In the genomic region with DNA sequence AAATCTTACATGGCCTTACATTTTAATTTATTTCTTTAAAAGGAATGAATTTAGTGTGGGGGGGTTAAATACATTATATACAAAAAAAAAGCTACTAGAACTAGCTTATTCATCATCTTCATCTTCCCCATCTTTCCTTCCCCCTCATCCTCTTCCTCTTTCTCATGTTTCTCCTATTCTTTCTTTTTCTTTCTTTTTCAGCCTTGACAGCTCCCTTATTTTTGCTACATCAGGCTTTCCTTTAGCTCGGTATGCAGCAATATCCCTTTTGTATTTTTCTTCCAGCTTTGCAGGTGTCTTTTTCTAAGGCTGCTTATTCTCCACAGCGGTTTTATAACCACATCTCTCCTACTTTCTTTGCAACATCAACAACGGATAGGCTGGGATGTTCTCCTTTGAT, we compare ENCODE assay signal across 32 cellular contexts. TPM values are rescaled to one million over a fixed set of nuclear protein-coding genes. Genes with fewer than 3 reads are reported as not detected.
"Had no signal": no experiment of that assay in that cellular context is flagged by ENCODE, and none has a peak within 500 bp of the region (broad histone marks: within the 10 kb centered on the region; RNA-seq: fewer than 3 reads in every experiment).

No MANE protein-coding gene starts in this region.

- H3K4me1 ChIP-seq: stomach, suprapubic skin, testis, thyroid gland, tibial artery, tibial nerve, transverse colon, upper lobe of left lung, upper lobe of right lung, uterus, vagina had no signal

- H3K9me3 ChIP-seq: suprapubic skin, testis, thoracic aorta, thyroid gland, tibial artery, tibial nerve, transverse colon, upper lobe of left lung, upper lobe of right lung, uterus, vagina had no signal

- H3K4me1 Mint-ChIP-seq: stimulated activated effector memory CD8-positive, alpha-beta T cell treated with anti-CD3 and anti-CD28 coated beads, Interleukin-12 subunit alpha, Interleukin-12 subunit beta, amount 100 ng/mL, for 72 hours; stimulated activated memory B cell treated with anti-CD40 and anti-IgM and Interleukin-4, amounts not matched to agents 10 μg/mL and 1 μg/mL and 100 μg/mL, for 72 hours; stimulated activated naive B cell treated with anti-CD40 and anti-IgM and Interleukin-4, amounts not matched to agents 10 μg/mL and 1 μg/mL and 100 μg/mL, for 72 hours had no signal

- H3K4me3 ChIP-seq: stomach, suprapubic skin, testis, thoracic aorta, thyroid gland, tibial artery, tibial nerve, transverse colon, upper lobe of left lung, upper lobe of right lung, uterus, vagina had no signal

- H3K27ac ChIP-seq: stomach, suprapubic skin, testis, thoracic aorta, thyroid gland, tibial artery, tibial nerve, transverse colon, upper lobe of left lung, upper lobe of right lung, uterus, vagina had no signal

- H3K27ac Mint-ChIP-seq: stimulated activated effector memory CD8-positive, alpha-beta T cell treated with anti-CD3 and anti-CD28 coated beads, Interleukin-12 subunit alpha, Interleukin-12 subunit beta, amount 100 ng/mL, for 72 hours; stimulated activated memory B cell treated with anti-CD40 and anti-IgM and Interleukin-4, amounts not matched to agents 10 μg/mL and 1 μg/mL and 100 μg/mL, for 72 hours; stimulated activated naive B cell treated with anti-CD40 and anti-IgM and Interleukin-4, amounts not matched to agents 10 μg/mL and 1 μg/mL and 100 μg/mL, for 72 hours; stimulated activated naive CD8-positive, alpha-beta T cell treated with anti-CD3 and anti-CD28 coated beads, Interleukin-15, amount 100 ng/mL, for 72 hours; stimulated activated naive CD8-positive, alpha-beta T cell treated with anti-CD3 and anti-CD28 coated beads, Interleukin-15, Interleukin-2, amounts not matched to agents 100 ng/mL and 50 ng/mL, for 24 hours; type B pancreatic cell had no signal

- ATAC-seq: stimulated activated effector memory CD8-positive, alpha-beta T cell treated with anti-CD3 and anti-CD28 coated beads, Interleukin-12 subunit alpha, Interleukin-12 subunit beta, amount 100 ng/mL, for 72 hours; stimulated activated memory B cell treated with anti-CD40 and anti-IgM and Interleukin-4, amounts not matched to agents 10 μg/mL and 1 μg/mL and 100 μg/mL, for 72 hours; stimulated activated naive B cell treated with anti-CD40 and anti-IgM and Interleukin-4, amounts not matched to agents 10 μg/mL and 1 μg/mL and 100 μg/mL, for 72 hours; stimulated activated naive CD8-positive, alpha-beta T cell treated with anti-CD3 and anti-CD28 coated beads, Interleukin-15, amount 100 ng/mL, for 72 hours; stimulated activated naive CD8-positive, alpha-beta T cell treated with anti-CD3 and anti-CD28 coated beads, Interleukin-15, Interleukin-2, amounts not matched to agents 100 U/mL and 50 U/mL, for 24 hours; upper lobe of right lung had no signal

- H3K4me3 Mint-ChIP-seq: stimulated activated effector memory CD8-positive, alpha-beta T cell treated with anti-CD3 and anti-CD28 coated beads, Interleukin-12 subunit alpha, Interleukin-12 subunit beta, amount 100 ng/mL, for 72 hours; stimulated activated memory B cell treated with anti-CD40 and anti-IgM and Interleukin-4, amounts not matched to agents 10 μg/mL and 1 μg/mL and 100 μg/mL, for 72 hours; stimulated activated naive B cell treated with anti-CD40 and anti-IgM and Interleukin-4, amounts not matched to agents 10 μg/mL and 1 μg/mL and 100 μg/mL, for 72 hours; stimulated activated naive CD8-positive, alpha-beta T cell treated with anti-CD3 and anti-CD28 coated beads, Interleukin-15, amount 100 ng/mL, for 72 hours; stimulated activated naive CD8-positive, alpha-beta T cell treated with anti-CD3 and anti-CD28 coated beads, Interleukin-15, Interleukin-2, amounts not matched to agents 100 ng/mL and 50 ng/mL, for 24 hours; type B pancreatic cell had no signal

- H3K27me3 Mint-ChIP-seq: type B pancreatic cell had no signal

- H3K9me3 Mint-ChIP-seq: stimulated activated effector memory CD8-positive, alpha-beta T cell treated with anti-CD3 and anti-CD28 coated beads, Interleukin-12 subunit alpha, Interleukin-12 subunit beta, amount 100 ng/mL, for 72 hours; stimulated activated memory B cell treated with anti-CD40 and anti-IgM and Interleukin-4, amounts not matched to agents 10 μg/mL and 1 μg/mL and 100 μg/mL, for 72 hours; stimulated activated naive CD8-positive, alpha-beta T cell treated with anti-CD3 and anti-CD28 coated beads, Interleukin-15, amount 100 ng/mL, for 72 hours; stimulated activated naive CD8-positive, alpha-beta T cell treated with anti-CD3 and anti-CD28 coated beads, Interleukin-15, Interleukin-2, amounts not matched to agents 100 ng/mL and 50 ng/mL, for 24 hours; type B pancreatic cell had no signal

- FAIRE-seq: urothelium cell line had no signal

- H3K27me3 ChIP-seq: stomach, suprapubic skin, testis, thyroid gland, tibial artery, tibial nerve, transverse colon, upper lobe of left lung, upper lobe of right lung, uterus, vagina had no signal

- H3K36me3 Mint-ChIP-seq: stimulated activated effector memory CD8-positive, alpha-beta T cell treated with anti-CD3 and anti-CD28 coated beads, Interleukin-12 subunit alpha, Interleukin-12 subunit beta, amount 100 ng/mL, for 72 hours; stimulated activated memory B cell treated with anti-CD40 and anti-IgM and Interleukin-4, amounts not matched to agents 10 μg/mL and 1 μg/mL and 100 μg/mL, for 72 hours; stimulated activated naive B cell treated with anti-CD40 and anti-IgM and Interleukin-4, amounts not matched to agents 10 μg/mL and 1 μg/mL and 100 μg/mL, for 72 hours; type B pancreatic cell had no signal

- DNase-seq: stimulated activated CD4-positive, alpha-beta T cell treated with anti-CD3 and anti-CD28 coated beads, Interleukin-2, amount 100 ng/mL, for 48 hours; stimulated activated CD4-positive, alpha-beta T cell treated with anti-CD3 and anti-CD28 coated beads, Interleukin-4, amount 100 ng/mL, for 1 hour; stimulated activated CD4-positive, alpha-beta T cell treated with anti-CD3 and anti-CD28 coated beads, Interleukin-4, amount 100 ng/mL, for 24 hours; stimulated activated CD4-positive, alpha-beta T cell treated with anti-CD3 and anti-CD28 coated beads, Interleukin-4, amount 100 ng/mL, for 4 hours; stimulated activated CD8-positive, alpha-beta memory T cell treated with anti-CD3 and anti-CD28 coated beads, Interleukin-4, amount 100 ng/mL, for 48 hours; stimulated activated naive B cell treated with anti-CD40 and anti-IgM and Interleukin-4, amounts not matched to agents 10 μg/mL and 1 μg/mL and 100 μg/mL, for 72 hours; stimulated activated naive CD4-positive, alpha-beta T cell; stimulated activated naive CD4-positive, alpha-beta T cell treated with Interleukin-2 at 50 U/mL for 16 hours; stimulated activated naive CD8-positive, alpha-beta T cell treated with anti-CD3 and anti-CD28 coated beads, Interleukin-15, amount 100 ng/mL, for 72 hours; stimulated activated naive CD8-positive, alpha-beta T cell treated with anti-CD3 and anti-CD28 coated beads, Interleukin-15, Interleukin-2, amounts not matched to agents 100 U/mL and 50 U/mL, for 24 hours; stomach; substantia nigra; testis; thyroid gland; tibial artery; transverse colon; trophoblast cell; upper lobe of left lung; upper lobe of right lung; uterus had no signal

- H3K36me3 ChIP-seq: stomach, suprapubic skin, thoracic aorta, thyroid gland, tibial artery, tibial nerve, transverse colon, upper lobe of left lung, upper lobe of right lung, uterus, vagina had no signal

RNA-seq across cellular contexts. Expression of gene SLC28A1, which starts 55.9 kb away (rescaled TPM):
- total RNA-seq: subcutaneous adipose tissue, suprapubic skin, temporal lobe, thyroid gland, transverse colon, upper lobe of left lung, upper lobe of right lung, ureter, vagina had no signal
- polyA plus RNA-seq: stomach had no signal
